Comparison of ENCODE assay signal across 1 cellular context in the genomic region with DNA sequence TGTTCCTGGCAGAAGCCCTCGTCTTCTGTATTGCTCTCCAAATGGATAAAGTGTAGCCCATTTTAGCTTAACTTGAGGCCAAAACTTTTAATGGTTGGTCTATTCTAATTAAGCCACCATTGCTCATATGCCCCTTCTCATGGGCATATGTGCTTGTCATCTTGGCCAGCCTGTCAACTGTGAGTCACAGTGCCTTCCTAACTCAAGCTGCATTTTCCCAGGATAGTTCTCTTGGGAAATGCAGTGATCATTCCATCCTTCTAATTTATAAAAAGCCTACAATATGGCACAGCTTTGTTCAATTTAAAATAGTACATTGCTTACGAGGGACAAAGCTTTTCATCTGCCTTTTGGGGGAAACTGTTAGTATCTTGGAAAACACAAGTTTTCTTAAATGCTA.
TF ChIP-seq lines count a peak whose summit lies in the region.

No MANE protein-coding gene starts in this region.

TF ChIP-seq in IMR-90, 13 proteins besides CTCF, POLR2A, EP300 and RAD21:
- no peak for TF ChIP-seq NFE2L2 (IDR thresholded peaks at IDR 0.05; ENCODE audit: low read depth, low read length)
- TF ChIP-seq FOS (IDR thresholded peaks at IDR 0.05; ENCODE audit: low read depth, low read length), result 0 out of 2 replicates have a peak, but pooled peaks have one; percentile 36
